In genomic region chr11:33701302-33701701, GRCh38 we compare ENCODE assay signal across 8 cellular contexts. TPM values are rescaled to one million over a fixed set of nuclear protein-coding genes. Genes with fewer than 3 reads are reported as not detected.
DNase-seq lines count a peak whose midpoint lies in the region; ATAC-seq and TF ChIP-seq lines count a peak whose summit lies in the region.

No MANE protein-coding gene starts in this region.

- dilution Hi-C loops in IMR-90 (cut with HindIII; ENCODE audit: low sequenced_read_pairs, unreplicated experiment): no loop called here

- H2BK5ac ChIP-seq in IMR-90 (ENCODE audit: low read depth, low read length, poor library complexity, severe bottlenecking) (peak overlapping the region; percentile 66), mesendoderm (ENCODE audit: low read length) (no peak overlapping the region)

- no peak for TF ChIP-seq CTCF in IMR-90 (conservative IDR thresholded peaks at IDR 0.05; ENCODE audit: low read depth, low read length)
- TF ChIP-seq CTCF in body of pancreas (IDR thresholded peaks at IDR 0.05): no peak

- no peaks in the 10 kb centered on the region for H3K9me3 ChIP-seq in BLaER1 treated with 17β-estradiol and CSF1 and Interleukin-3, amounts not matched to agents 10 nM and 100 nM (replicated peaks in 1 of 11)
- no peaks in the 10 kb centered on the region for H3K9me3 ChIP-seq in IMR-90 (ENCODE audit: control insufficient read depth, insufficient read depth, low read length)
- H3K9me3 ChIP-seq in body of pancreas: no peaks in the 10 kb centered on the region

- H4K20me1 ChIP-seq in BLaER1 treated with 17β-estradiol and CSF1 and Interleukin-3, amounts not matched to agents 10 nM and 100 nM: peaks cover 0 to 37% (median 0%) of the 10 kb centered on the region in 11 experiments; a peak in 3 of 22 replicates
- H4K20me1 ChIP-seq in IMR-90 (ENCODE audit: insufficient read depth, low read length): peaks cover 4% of the 10 kb centered on the region; the same call in 1 of the 2 replicates

- H4K91ac ChIP-seq in IMR-90 (ENCODE audit: insufficient read depth, low read depth, low read length): peak overlapping the region; percentile 40

- peaks cover 0 to 18% (median 9%) of the 10 kb centered on the region in 11 experiments; a peak in 11 of 22 replicates for H3K36me3 ChIP-seq in BLaER1 treated with 17β-estradiol and CSF1 and Interleukin-3, amounts not matched to agents 10 nM and 100 nM
- H3K36me3 ChIP-seq in IMR-90 (ENCODE audit: control insufficient read depth, insufficient read depth, low read length): peaks cover 4% of the 10 kb centered on the region
- no peaks in the 10 kb centered on the region for H3K36me3 ChIP-seq in body of pancreas (replicated peaks in 1 of 2; ENCODE audit: insufficient read depth in 1 of 2, low read depth in 2 of 2)
- no peaks in the 10 kb centered on the region for H3K36me3 ChIP-seq in mesendoderm (ENCODE audit: control insufficient read depth, insufficient read depth, low read length)

- peak overlapping the region; percentile 14; the same call in 1 of the 2 replicates for H4K5ac ChIP-seq in IMR-90 (ENCODE audit: low read depth, low read length)
- H4K5ac ChIP-seq in mesendoderm (ENCODE audit: low read length): peak overlapping the region; percentile 35

- POLR2A ChIA-PET in IMR-90 (lab: Charles Lee; ENCODE audit: unreplicated experiment): interaction anchor here (1.5 kb wide), 1 partner anchor 9 kb away, joined by 6 read pairs; no protein-coding TSS in a partner anchor

- no peaks in the 10 kb centered on the region for H3K79me2 ChIP-seq in mesendoderm (ENCODE audit: control insufficient read depth, insufficient read depth, low read length)

- peak overlapping the region; percentile 53 to 77 (median 72); a peak in 21 of 22 replicates for H3K9ac ChIP-seq in BLaER1 treated with 17β-estradiol and CSF1 and Interleukin-3, amounts not matched to agents 10 nM and 100 nM
- H3K9ac ChIP-seq in IMR-90 (ENCODE audit: low read depth, low read length) (peak overlapping the region; percentile 68), mesendoderm (ENCODE audit: low read length) (peak overlapping the region; percentile 71)

- H3K79me1 ChIP-seq in IMR-90 (ENCODE audit: low read depth in 1 of 2, low read length in 2 of 2) (peaks cover 11 to 52% of the 10 kb centered on the region in 2 experiments; a peak in 3 of 4 replicates), mesendoderm (ENCODE audit: low read length) (no peaks in the 10 kb centered on the region)

- H4K8ac ChIP-seq in IMR-90 (ENCODE audit: low read depth in 2 of 2, low read length in 2 of 2) (peak overlapping the region; percentile 43 to 73), mesendoderm (ENCODE audit: low read depth, low read length) (no peak overlapping the region)

- ATAC-seq in IMR-90 (ENCODE audit: low read depth) (no peak), body of pancreas (peak; percentile 13), GM19035 (IDR thresholded peaks at IDR 0.05; ENCODE audit: unreplicated experiment) (no peak), HG02610 (IDR thresholded peaks at IDR 0.05; ENCODE audit: unreplicated experiment) (no peak)

- CTCF ChIA-PET in IMR-90 (lab: Yijun Ruan, JAX): interaction anchor here (0.7 to 0.8 kb wide), 2 partner anchors 15 to 41 kb away, joined by 3 read pairs; no protein-coding TSS in a partner anchor

- H3K18ac ChIP-seq in IMR-90 (ENCODE audit: low read depth, low read length): peak overlapping the region; percentile 30; the same call in 1 of the 2 replicates
- no peak overlapping the region for H3K18ac ChIP-seq in mesendoderm (ENCODE audit: low read length)

- H3K4me3 ChIP-seq in BLaER1 treated with 17β-estradiol and CSF1 and Interleukin-3, amounts not matched to agents 10 nM and 100 nM: peak overlapping the region; percentile 55 to 73 (median 61)
- H3K4me3 ChIP-seq in IMR-90 (ENCODE audit: insufficient read depth, low read depth, low read length) (peak overlapping the region; percentile 40), body of pancreas (no peak overlapping the region), mesendoderm (ENCODE audit: low read length) (no peak overlapping the region)

- H3K14ac ChIP-seq in IMR-90 (replicated peaks; ENCODE audit: low read depth, low read length): peak overlapping the region; percentile 83

- H3K9me1 ChIP-seq in IMR-90 (ENCODE audit: insufficient read depth, low read length): peaks cover 41% of the 10 kb centered on the region

- peaks cover 24 to 49% (median 33%) of the 10 kb centered on the region in 10 experiments for H3K4me1 ChIP-seq in BLaER1 treated with 17β-estradiol and CSF1 and Interleukin-3, amounts not matched to agents 10 nM and 100 nM
- H3K4me1 ChIP-seq in IMR-90 (ENCODE audit: control insufficient read depth, insufficient read depth, low read length) (peaks cover 23% of the 10 kb centered on the region), body of pancreas (peaks cover 74% of the 10 kb centered on the region), mesendoderm (ENCODE audit: control insufficient read depth, low read depth, low read length) (peaks cover 1% of the 10 kb centered on the region)

- no peak for TF ChIP-seq RAD21 in IMR-90 (IDR thresholded peaks at IDR 0.05; ENCODE audit: low read length)

- in situ Hi-C loops in IMR-90 (cut with MboI; ENCODE audit: low sequenced_read_pairs): no loop called here

- H3K4ac ChIP-seq in IMR-90 (ENCODE audit: low read depth, low read length): peak overlapping the region; percentile 90
- H3K4ac ChIP-seq in mesendoderm (ENCODE audit: low read depth, low read length): no peak overlapping the region

- intact Hi-C loops in IMR-90 (cut with micrococcal nuclease): no loop called here
- intact Hi-C loops in body of pancreas (cut with DNase I): no loop called here

- BruUV-seq in IMR-90 (replicated peaks; lab: Mats Ljungman, UMichigan): no TSS peak

- no peaks in the 10 kb centered on the region for H3K27me3 ChIP-seq in BLaER1 treated with 17β-estradiol and CSF1 and Interleukin-3, amounts not matched to agents 10 nM and 100 nM
- H3K27me3 ChIP-seq in IMR-90 (ENCODE audit: control insufficient read depth, insufficient read depth, low read length) (no peaks in the 10 kb centered on the region), body of pancreas (no peaks in the 10 kb centered on the region), mesendoderm (ENCODE audit: insufficient read depth, low read length, poor library complexity) (no peaks in the 10 kb centered on the region)

- H3K23ac ChIP-seq in IMR-90 (ENCODE audit: low read depth, low read length): peak overlapping the region; percentile 80
- H3K23ac ChIP-seq in mesendoderm (ENCODE audit: low read length): no peak overlapping the region

- H3K4me2 ChIP-seq in BLaER1 treated with 17β-estradiol and CSF1 and Interleukin-3, amounts not matched to agents 10 nM and 100 nM: peak overlapping the region; percentile 76 to 95 (median 86)
- H3K4me2 ChIP-seq in IMR-90 (ENCODE audit: low read depth, low read length) (peak overlapping the region; percentile 84), mesendoderm (ENCODE audit: low read length) (peak overlapping the region; percentile 67)

- peak overlapping the region; percentile 77 for H3K56ac ChIP-seq in IMR-90 (ENCODE audit: extremely low read depth, insufficient read depth, low read length)
- H3K56ac ChIP-seq in mesendoderm (ENCODE audit: low read length): peak overlapping the region; percentile 82

- peak overlapping the region in 9 of 11 experiments; percentile 51 to 78 (median 71); a peak in 17 of 22 replicates for H3K27ac ChIP-seq in BLaER1 treated with 17β-estradiol and CSF1 and Interleukin-3, amounts not matched to agents 10 nM and 100 nM
- H3K27ac ChIP-seq in IMR-90 (ENCODE audit: insufficient read depth, low read length): peak overlapping the region; percentile 76
- peak overlapping the region; percentile 78 to 88 (median 81) for H3K27ac ChIP-seq in body of pancreas
- H3K27ac ChIP-seq in mesendoderm (ENCODE audit: low read depth, low read length): no peak overlapping the region

- peak overlapping the region; percentile 20; the same call in 1 of the 3 replicates for H2BK15ac ChIP-seq in IMR-90 (ENCODE audit: low read depth, low read length)
- no peak overlapping the region for H2BK15ac ChIP-seq in mesendoderm (replicated peaks; ENCODE audit: low read depth)

- peak overlapping the region; percentile 74 for H2AFZ ChIP-seq in IMR-90 (replicated peaks; ENCODE audit: low read length, poor library complexity)

- H2AK5ac ChIP-seq in IMR-90 (ENCODE audit: low read depth, low read length) (peak overlapping the region; percentile 23; the same call in 1 of the 2 replicates), mesendoderm (ENCODE audit: low read length) (no peak overlapping the region)

- no CpG with 5 or more reads among the region's 4 CpGs for WGBS in IMR-90 (ENCODE audit: extremely low coverage in 2 of 2, insufficient read length in 1 of 2), 2 experiments
- WGBS in body of pancreas, 2 donors: 2 to 12% methylated on average over 4 of the region's 4 CpGs
- WGBS in mesendoderm (ENCODE audit: extremely low coverage, insufficient coverage, low lambda C conversion rate): no CpG with 5 or more reads among the region's 4 CpGs

- DNase-seq in IMR-90 (peak; percentile 51), body of pancreas (no peak), mesendoderm (no peak), OCI-M1 (lab: John Stamatoyannopoulos, UW) (no peak)
- no peak for DNase-seq in activated CD4-positive, alpha-beta T cell treated with anti-CD3 and anti-CD28 coated beads, Interleukin-2, amount 50 U/mL, for 1 hour

- H2BK120ac ChIP-seq in IMR-90 (ENCODE audit: low read depth, low read length) (peak overlapping the region; percentile 84), mesendoderm (ENCODE audit: low read depth, low read length) (no peak overlapping the region)

- TF ChIP-seq POLR2A in IMR-90 (IDR thresholded peaks at IDR 0.05; ENCODE audit: low read depth, low read length): 0 out of 2 replicates have a peak, but pooled peaks have one; percentile 6
- TF ChIP-seq POLR2A in body of pancreas (IDR thresholded peaks at IDR 0.05): peak in 1 of 3 donors; percentile 18

- H2AK9ac ChIP-seq in IMR-90 (replicated peaks; ENCODE audit: low read depth, low read length, poor library complexity): peak overlapping the region; percentile 85

- H2BK20ac ChIP-seq in IMR-90 (ENCODE audit: low read depth, low read length): peak overlapping the region; percentile 76

RNA-seq across cellular contexts. Expression of gene C11orf91, which starts 0.7 kb away (rescaled TPM):
- total RNA-seq in IMR-90 (2012; rRNA removed) (not detected in 2 replicates), body of pancreas (not detected)
- 0.10 TPM in 1 of 2 replicates, not detected in the other for polyA plus RNA-seq in IMR-90 (2012; rRNA removed)
- polyA plus RNA-seq in IMR-90 (2012; cell fraction: cytosol; rRNA removed): 0.27 TPM in 1 of 2 replicates, not detected in the other
- 0.11 and 0.21 TPM in 2 replicates for polyA plus RNA-seq in IMR-90 (2012; cell fraction: nucleus; rRNA removed; ENCODE audit: low replicate concordance)
- not detected for polyA plus RNA-seq in mesendoderm (2013, experiment 1 of 2)
- 0.08 TPM for polyA plus RNA-seq in mesendoderm (2013, experiment 2 of 2)

RNA-seq across cellular contexts. Expression of gene CD59, which starts 34.9 kb away (rescaled TPM):
- total RNA-seq in IMR-90 (2012; rRNA removed): 637 and 765 TPM in 2 replicates
- polyA plus RNA-seq in IMR-90 (2012; rRNA removed): 1,066 and 1,140 TPM in 2 replicates
- polyA plus RNA-seq in IMR-90 (2012; cell fraction: cytosol; rRNA removed): 293 and 869 TPM in 2 replicates
- 63.7 and 319 TPM in 2 replicates for polyA plus RNA-seq in IMR-90 (2012; cell fraction: nucleus; rRNA removed; ENCODE audit: low replicate concordance)
- 100 to 1,000 TPM in 1 of 2 donors, 10 to 100 TPM in 1; 68.2 to 194 TPM for total RNA-seq in body of pancreas
- polyA plus RNA-seq in mesendoderm (2013, experiment 1 of 2): 39.5 TPM
- polyA plus RNA-seq in mesendoderm (2013, experiment 2 of 2): 40.7 TPM

Comparison
In these comparisons a context has a peak if more than half of its experiments do, and no peak if none do; other contexts are left out.
1. H3K4me3 ChIP-seq: peak in BLaER1 treated with 17β-estradiol and CSF1 and Interleukin-3, amounts not matched to agents 10 nM and 100 nM (10 of 10) and IMR-90 (single experiment); none in body of pancreas (0 of 2) and mesendoderm (single experiment).
2. Peak in every context shown above with its lines, with median percentiles within 50 percentile points of each other: H3K4me2 ChIP-seq and H3K9ac ChIP-seq.